Comparison of ENCODE assay signal across 1 cellular context in the genomic region with DNA sequence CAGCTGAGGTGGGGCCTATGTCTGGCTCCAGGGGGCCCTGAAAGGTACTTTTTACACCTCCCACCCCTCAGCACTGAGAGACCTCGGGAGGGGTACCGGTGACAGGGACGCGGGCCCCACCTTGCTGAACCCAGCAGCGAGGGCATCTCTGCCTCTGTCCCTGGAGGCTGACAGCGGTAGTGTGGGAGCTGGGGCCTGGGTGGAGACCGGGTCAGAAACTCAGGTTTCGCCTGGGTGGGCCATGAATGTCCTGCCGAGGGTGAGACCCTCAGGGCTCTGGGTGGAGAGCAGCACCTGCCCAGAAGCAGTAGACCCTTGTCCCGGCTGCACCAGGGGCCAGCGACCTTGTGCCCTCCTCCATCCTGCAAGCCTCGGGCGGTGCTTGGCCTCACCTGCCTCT.
TF ChIP-seq lines count a peak whose summit lies in the region.

No MANE protein-coding gene starts in this region.

TF ChIP-seq in WTC11, 78 proteins besides CTCF, POLR2A, EP300 and RAD21 (continued from another document):
- TF ChIP-seq, protein P1, sequence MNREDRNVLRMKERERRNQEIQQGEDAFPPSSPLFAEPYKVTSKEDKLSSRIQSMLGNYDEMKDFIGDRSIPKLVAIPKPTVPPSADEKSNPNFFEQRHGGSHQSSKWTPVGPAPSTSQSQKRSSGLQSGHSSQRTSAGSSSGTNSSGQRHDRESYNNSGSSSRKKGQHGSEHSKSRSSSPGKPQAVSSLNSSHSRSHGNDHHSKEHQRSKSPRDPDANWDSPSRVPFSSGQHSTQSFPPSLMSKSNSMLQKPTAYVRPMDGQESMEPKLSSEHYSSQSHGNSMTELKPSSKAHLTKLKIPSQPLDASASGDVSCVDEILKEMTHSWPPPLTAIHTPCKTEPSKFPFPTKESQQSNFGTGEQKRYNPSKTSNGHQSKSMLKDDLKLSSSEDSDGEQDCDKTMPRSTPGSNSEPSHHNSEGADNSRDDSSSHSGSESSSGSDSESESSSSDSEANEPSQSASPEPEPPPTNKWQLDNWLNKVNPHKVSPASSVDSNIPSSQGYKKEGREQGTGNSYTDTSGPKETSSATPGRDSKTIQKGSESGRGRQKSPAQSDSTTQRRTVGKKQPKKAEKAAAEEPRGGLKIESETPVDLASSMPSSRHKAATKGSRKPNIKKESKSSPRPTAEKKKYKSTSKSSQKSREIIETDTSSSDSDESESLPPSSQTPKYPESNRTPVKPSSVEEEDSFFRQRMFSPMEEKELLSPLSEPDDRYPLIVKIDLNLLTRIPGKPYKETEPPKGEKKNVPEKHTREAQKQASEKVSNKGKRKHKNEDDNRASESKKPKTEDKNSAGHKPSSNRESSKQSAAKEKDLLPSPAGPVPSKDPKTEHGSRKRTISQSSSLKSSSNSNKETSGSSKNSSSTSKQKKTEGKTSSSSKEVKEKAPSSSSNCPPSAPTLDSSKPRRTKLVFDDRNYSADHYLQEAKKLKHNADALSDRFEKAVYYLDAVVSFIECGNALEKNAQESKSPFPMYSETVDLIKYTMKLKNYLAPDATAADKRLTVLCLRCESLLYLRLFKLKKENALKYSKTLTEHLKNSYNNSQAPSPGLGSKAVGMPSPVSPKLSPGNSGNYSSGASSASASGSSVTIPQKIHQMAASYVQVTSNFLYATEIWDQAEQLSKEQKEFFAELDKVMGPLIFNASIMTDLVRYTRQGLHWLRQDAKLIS (CRISPR knock-in tag; IDR thresholded peaks at IDR 0.05; ENCODE audit: borderline replicate concordance): no peak
- TF ChIP-seq, protein P2, sequence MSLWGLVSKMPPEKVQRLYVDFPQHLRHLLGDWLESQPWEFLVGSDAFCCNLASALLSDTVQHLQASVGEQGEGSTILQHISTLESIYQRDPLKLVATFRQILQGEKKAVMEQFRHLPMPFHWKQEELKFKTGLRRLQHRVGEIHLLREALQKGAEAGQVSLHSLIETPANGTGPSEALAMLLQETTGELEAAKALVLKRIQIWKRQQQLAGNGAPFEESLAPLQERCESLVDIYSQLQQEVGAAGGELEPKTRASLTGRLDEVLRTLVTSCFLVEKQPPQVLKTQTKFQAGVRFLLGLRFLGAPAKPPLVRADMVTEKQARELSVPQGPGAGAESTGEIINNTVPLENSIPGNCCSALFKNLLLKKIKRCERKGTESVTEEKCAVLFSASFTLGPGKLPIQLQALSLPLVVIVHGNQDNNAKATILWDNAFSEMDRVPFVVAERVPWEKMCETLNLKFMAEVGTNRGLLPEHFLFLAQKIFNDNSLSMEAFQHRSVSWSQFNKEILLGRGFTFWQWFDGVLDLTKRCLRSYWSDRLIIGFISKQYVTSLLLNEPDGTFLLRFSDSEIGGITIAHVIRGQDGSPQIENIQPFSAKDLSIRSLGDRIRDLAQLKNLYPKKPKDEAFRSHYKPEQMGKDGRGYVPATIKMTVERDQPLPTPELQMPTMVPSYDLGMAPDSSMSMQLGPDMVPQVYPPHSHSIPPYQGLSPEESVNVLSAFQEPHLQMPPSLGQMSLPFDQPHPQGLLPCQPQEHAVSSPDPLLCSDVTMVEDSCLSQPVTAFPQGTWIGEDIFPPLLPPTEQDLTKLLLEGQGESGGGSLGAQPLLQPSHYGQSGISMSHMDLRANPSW (CRISPR knock-in tag; conservative IDR thresholded peaks at IDR 0.05; ENCODE audit: low read depth): no peak
- TF ChIP-seq, protein P3, sequence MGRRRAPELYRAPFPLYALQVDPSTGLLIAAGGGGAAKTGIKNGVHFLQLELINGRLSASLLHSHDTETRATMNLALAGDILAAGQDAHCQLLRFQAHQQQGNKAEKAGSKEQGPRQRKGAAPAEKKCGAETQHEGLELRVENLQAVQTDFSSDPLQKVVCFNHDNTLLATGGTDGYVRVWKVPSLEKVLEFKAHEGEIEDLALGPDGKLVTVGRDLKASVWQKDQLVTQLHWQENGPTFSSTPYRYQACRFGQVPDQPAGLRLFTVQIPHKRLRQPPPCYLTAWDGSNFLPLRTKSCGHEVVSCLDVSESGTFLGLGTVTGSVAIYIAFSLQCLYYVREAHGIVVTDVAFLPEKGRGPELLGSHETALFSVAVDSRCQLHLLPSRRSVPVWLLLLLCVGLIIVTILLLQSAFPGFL (CRISPR knock-in tag; IDR thresholded peaks at IDR 0.05; ENCODE audit: borderline replicate concordance): no peak
- TF ChIP-seq FOXK1 (CRISPR knock-in tag; IDR thresholded peaks at IDR 0.05) (no peak), NFYB (CRISPR knock-in tag; conservative IDR thresholded peaks at IDR 0.05; ENCODE audit: low read depth) (no peak), TCF7 (CRISPR knock-in tag; IDR thresholded peaks at IDR 0.05; ENCODE audit: low read depth) (no peak), FOXJ3 (CRISPR knock-in tag; IDR thresholded peaks at IDR 0.05; ENCODE audit: borderline replicate concordance) (no peak)
